ENCODE assay signal across 16 cellular contexts in the genomic region with DNA sequence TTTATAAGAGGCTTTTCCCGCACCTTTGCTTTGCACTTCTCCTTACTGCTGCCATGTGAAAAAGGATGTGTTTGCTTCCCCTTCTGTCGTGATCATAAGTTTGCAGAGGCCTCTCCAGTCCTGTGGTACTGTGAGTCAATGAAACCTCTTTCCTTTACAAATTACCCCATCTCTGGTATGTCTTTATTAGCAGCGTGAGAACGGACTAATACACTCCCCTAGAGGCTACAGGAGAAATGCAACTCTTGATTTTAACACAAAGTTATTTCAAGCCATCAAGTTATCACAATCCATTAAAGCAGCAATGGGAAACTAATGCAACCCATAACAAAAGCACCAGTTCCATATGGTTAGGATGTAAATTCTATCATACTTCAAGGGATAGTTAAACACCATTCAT.
"Had no signal": no experiment of that assay in that cellular context is flagged by ENCODE, and none has a peak within 500 bp of the region (broad histone marks: within the 10 kb centered on the region; RNA-seq: fewer than 3 reads in every experiment).

No MANE protein-coding gene starts in this region.

- H3K36me3 ChIP-seq: cardiac muscle cell, gastrocnemius medialis, heart right ventricle, ovary, sigmoid colon, spleen had no signal

- H3K27ac Mint-ChIP-seq: activated CD8-positive, alpha-beta memory T cell treated with anti-CD3 and anti-CD28 coated beads, Interleukin-2, amount 10 ng/mL, durations not matched to agents 7 days and 5 days; activated naive CD4-positive, alpha-beta T cell treated with anti-CD3 and anti-CD28 coated beads for 36 hours; activated T-helper 2 cell treated with anti-CD3 and anti-CD28 coated beads, Interferon-gamma antibody, Interleukin-2, Interleukin-4, amounts not matched to agents 10 μg/mL and 5 μg/mL and 100 μg/mL, durations not matched to agents 14 hours and 24 hours and 36 hours; naive B cell; stimulated activated naive CD8-positive, alpha-beta T cell treated with anti-CD3 and anti-CD28 coated beads, Interleukin-15, Interleukin-2, amounts not matched to agents 100 ng/mL and 50 ng/mL, for 24 hours; type B pancreatic cell had no signal

- H3K4me1 Mint-ChIP-seq: activated CD8-positive, alpha-beta memory T cell treated with anti-CD3 and anti-CD28 coated beads, Interleukin-2, amount 10 ng/mL, durations not matched to agents 7 days and 5 days; naive B cell had no signal

- DNase-seq: activated CD4-positive, alpha-beta T cell treated with anti-CD3 and anti-CD28 coated beads, Interleukin-2, amount 50 U/mL, for 4 hours; activated CD8-positive, alpha-beta memory T cell treated with anti-CD3 and anti-CD28 coated beads, Interleukin-2, amount 10 ng/mL, durations not matched to agents 7 days and 5 days; activated naive CD4-positive, alpha-beta T cell treated with anti-CD3 and anti-CD28 coated beads for 36 hours; activated T-cell treated with anti-CD3 and anti-CD28 coated beads, Interleukin-2, amount 50 U/mL, for 1 hour; gastrocnemius medialis; heart right ventricle; naive B cell; ovary; sigmoid colon; spleen had no signal

- H3K4me1 ChIP-seq: gastrocnemius medialis, heart right ventricle, sigmoid colon, spleen had no signal

- H3K4me3 ChIP-seq: cardiac muscle cell, gastrocnemius medialis, heart right ventricle, lung, ovary, sigmoid colon, spleen had no signal

- H3K4me3 Mint-ChIP-seq: activated CD8-positive, alpha-beta memory T cell treated with anti-CD3 and anti-CD28 coated beads, Interleukin-2, amount 10 ng/mL, durations not matched to agents 7 days and 5 days; activated naive CD4-positive, alpha-beta T cell treated with anti-CD3 and anti-CD28 coated beads for 36 hours; naive B cell; stimulated activated naive CD8-positive, alpha-beta T cell treated with anti-CD3 and anti-CD28 coated beads, Interleukin-15, Interleukin-2, amounts not matched to agents 100 ng/mL and 50 ng/mL, for 24 hours; type B pancreatic cell had no signal

- H3K9me3 ChIP-seq: gastrocnemius medialis, ovary, sigmoid colon had no signal

- H3K27me3 ChIP-seq: cardiac muscle cell, gastrocnemius medialis, heart right ventricle, ovary, sigmoid colon, spleen had no signal

- ATAC-seq: activated CD4-positive, CD25-positive, alpha-beta regulatory T cell treated with anti-CD3 and anti-CD28 coated beads, Interleukin-2, amount 50 U/mL, for 24 hours; activated CD8-positive, alpha-beta memory T cell treated with anti-CD3 and anti-CD28 coated beads, Interleukin-2, amount 10 ng/mL, durations not matched to agents 7 days and 5 days; gastrocnemius medialis; heart right ventricle had no signal

- H3K27me3 Mint-ChIP-seq: activated CD8-positive, alpha-beta memory T cell treated with anti-CD3 and anti-CD28 coated beads, Interleukin-2, amount 10 ng/mL, durations not matched to agents 7 days and 5 days; naive B cell; stimulated activated naive CD8-positive, alpha-beta T cell treated with anti-CD3 and anti-CD28 coated beads, Interleukin-15, Interleukin-2, amounts not matched to agents 100 ng/mL and 50 ng/mL, for 24 hours; type B pancreatic cell had no signal

- H3K27ac ChIP-seq: cardiac muscle cell, gastrocnemius medialis, heart right ventricle, ovary, sigmoid colon, spleen had no signal

- H3K36me3 Mint-ChIP-seq: activated CD8-positive, alpha-beta memory T cell treated with anti-CD3 and anti-CD28 coated beads, Interleukin-2, amount 10 ng/mL, durations not matched to agents 7 days and 5 days; naive B cell; type B pancreatic cell had no signal
